Comparison of ENCODE assay signal across 8 cellular contexts in the genomic region with DNA sequence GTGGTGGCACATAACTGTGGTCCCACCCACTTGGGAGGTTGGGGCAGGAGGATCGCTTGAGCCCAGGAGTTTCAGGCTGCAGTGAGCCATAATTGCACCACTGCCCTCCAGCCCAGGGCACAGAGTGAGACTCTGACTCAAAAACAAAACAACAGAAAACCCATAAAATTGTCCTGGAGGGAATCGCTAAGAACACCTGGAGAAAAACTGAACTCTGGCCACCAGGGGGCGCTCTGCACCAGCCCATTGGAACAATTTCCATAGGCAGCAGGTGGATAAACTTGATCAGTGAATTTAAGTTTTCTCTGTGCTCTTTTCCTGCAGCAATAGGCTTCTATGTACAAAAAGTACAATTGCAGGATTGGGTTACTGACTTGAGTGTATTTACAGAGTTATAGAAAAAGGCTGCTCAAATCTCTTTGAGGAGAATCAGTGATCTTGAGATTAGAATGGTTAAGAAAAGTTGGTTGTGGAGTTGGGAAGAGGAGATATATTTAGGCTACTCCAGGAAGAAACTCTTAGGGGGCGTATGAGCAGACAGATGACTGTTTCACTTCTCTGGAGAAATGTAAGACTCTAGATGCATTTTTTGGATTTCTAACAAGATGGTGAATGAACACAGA.
A peak's percentile ranks its signal among the peaks of the same experiment; 100 is the strongest.
DNase-seq lines count a peak whose midpoint lies in the region; ATAC-seq and FAIRE-seq lines count a peak whose summit lies in the region.

No MANE protein-coding gene starts in this region.

- ATAC-seq in GM19023 (IDR thresholded peaks at IDR 0.05; ENCODE audit: unreplicated experiment): no peak

- peak; percentile 81 for FAIRE-seq in GM18507 (lab: Jason Lieb, UNC)

- in situ Hi-C loops in ACHN (cut with HindIII; ENCODE audit: low pct_ligation_motif_present, low pct_unique_long_range_greater_than_20kb, low sequenced_read_pairs): no loop called here

- DNase-seq in ACHN (peak; percentile 62), GM18507 (ENCODE audit: extremely low spot score, insufficient read length, low read depth) (peak; percentile 23), NCI-H2227 treated with DMSO at 0.1 percent for 48 hours (lab: John Stamatoyannopoulos, UW) (peak; percentile 37), dermis microvascular lymphatic vessel endothelial cell (ENCODE audit: low read depth in 2 of 2) (peak; percentile 4 to 46), lung microvascular endothelial cell (ENCODE audit: low read depth in 2 of 2) (peak; percentile 54 to 60)
- DNase-seq in activated CD4-positive, alpha-beta T cell treated with anti-CD3 and anti-CD28 coated beads for 48 hours: peak; percentile 80
- DNase-seq in stimulated activated CD8-positive, alpha-beta memory T cell treated with anti-CD3 and anti-CD28 coated beads, Interleukin-15, amount 100 ng/mL, for 4 hours (ENCODE audit: low read depth in 2 of 2): peak; percentile 3 to 14

Comparison
In these comparisons a context has a peak if more than half of its experiments do, and no peak if none do; other contexts are left out.
1. DNase-seq: peak in every context shown above with its lines; median percentile 80 in activated CD4-positive, alpha-beta T cell treated with anti-CD3 and anti-CD28 coated beads for 48 hours; 62 in ACHN; 57 in lung microvascular endothelial cell; 37 in NCI-H2227 treated with DMSO at 0.1 percent for 48 hours; 25 in dermis microvascular lymphatic vessel endothelial cell; 23 in GM18507; 8 in stimulated activated CD8-positive, alpha-beta memory T cell treated with anti-CD3 and anti-CD28 coated beads, Interleukin-15, amount 100 ng/mL, for 4 hours.